Comparison of ENCODE assay signal across 23 cellular contexts in the genomic region with DNA sequence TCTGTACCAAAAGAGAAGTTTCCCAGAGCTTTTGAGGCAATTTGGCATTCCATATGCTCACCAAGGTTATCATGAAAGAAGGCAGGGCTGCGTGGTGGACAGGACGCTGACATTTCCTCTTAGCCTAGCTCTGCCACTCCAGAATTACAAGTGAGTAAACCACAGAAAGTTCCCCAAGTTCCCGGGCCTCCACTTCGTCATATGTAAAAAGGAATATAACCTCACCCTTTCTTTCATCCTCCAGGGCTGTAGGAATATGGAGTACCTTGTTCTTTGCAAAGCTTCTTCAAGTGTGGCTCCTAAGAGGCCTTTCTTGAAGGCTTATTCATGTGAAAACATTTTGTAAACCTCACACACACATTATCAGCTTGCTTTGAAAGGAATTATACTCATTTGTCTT.
"Had no signal": no experiment of that assay in that cellular context is flagged by ENCODE, and none has a peak within 500 bp of the region (broad histone marks: within the 10 kb centered on the region; RNA-seq: fewer than 3 reads in every experiment).

No MANE protein-coding gene starts in this region.

- H3K27me3 ChIP-seq: ascending aorta, dorsolateral prefrontal cortex, neutrophil had no signal

- DNase-seq: activated CD4-positive, alpha-beta T cell treated with anti-CD3 and anti-CD28 coated beads, Interleukin-2, amount 50 U/mL, for 4 hours; activated effector memory CD4-positive, alpha-beta T cell treated with anti-CD3 and anti-CD28 coated beads, Interleukin-2, amount 50 U/mL, for 16 hours; activated naive CD4-positive, alpha-beta T cell treated with anti-CD3 and anti-CD28 coated beads, Interleukin-2, amount 50 U/mL, for 16 hours; activated T-cell treated with anti-CD3 and anti-CD28 coated beads, Interleukin-2, amount 50 U/mL, for 72 hours; caudate nucleus; dorsolateral prefrontal cortex; endodermal cell; foreskin melanocyte; head of caudate nucleus; immature natural killer cell; kidney glomerular epithelial cell; left ventricle myocardium superior; natural killer cell; stimulated activated CD4-positive, alpha-beta T cell treated with anti-CD3 and anti-CD28 coated beads, Interleukin-4, amount 100 ng/mL, for 4 hours; WERI-Rb-1 had no signal

- H3K4me3 ChIP-seq: ascending aorta, dorsolateral prefrontal cortex, thoracic aorta had no signal

- H3K27ac ChIP-seq: ascending aorta, epithelial cell of prostate, neutrophil, parathyroid adenoma, thoracic aorta, WERI-Rb-1 had no signal

- H3K9me3 ChIP-seq: ascending aorta, neutrophil, thoracic aorta had no signal

- H3K36me3 ChIP-seq: ascending aorta, neutrophil, thoracic aorta had no signal

- H3K4me1 ChIP-seq: ascending aorta had no signal

- FAIRE-seq: colon had no signal

- ATAC-seq: activated T-cell treated with anti-CD3 and anti-CD28 coated beads, Interleukin-2, amount 50 U/mL, for 72 hours; left ventricle myocardium superior; natural killer cell; sciatic nerve; stimulated activated memory B cell treated with anti-CD40 and anti-IgM and Interleukin-4, amounts not matched to agents 10 μg/mL and 1 μg/mL and 100 μg/mL, for 72 hours had no signal
